ENCODE assay signal across 10 cellular contexts in the genomic region with DNA sequence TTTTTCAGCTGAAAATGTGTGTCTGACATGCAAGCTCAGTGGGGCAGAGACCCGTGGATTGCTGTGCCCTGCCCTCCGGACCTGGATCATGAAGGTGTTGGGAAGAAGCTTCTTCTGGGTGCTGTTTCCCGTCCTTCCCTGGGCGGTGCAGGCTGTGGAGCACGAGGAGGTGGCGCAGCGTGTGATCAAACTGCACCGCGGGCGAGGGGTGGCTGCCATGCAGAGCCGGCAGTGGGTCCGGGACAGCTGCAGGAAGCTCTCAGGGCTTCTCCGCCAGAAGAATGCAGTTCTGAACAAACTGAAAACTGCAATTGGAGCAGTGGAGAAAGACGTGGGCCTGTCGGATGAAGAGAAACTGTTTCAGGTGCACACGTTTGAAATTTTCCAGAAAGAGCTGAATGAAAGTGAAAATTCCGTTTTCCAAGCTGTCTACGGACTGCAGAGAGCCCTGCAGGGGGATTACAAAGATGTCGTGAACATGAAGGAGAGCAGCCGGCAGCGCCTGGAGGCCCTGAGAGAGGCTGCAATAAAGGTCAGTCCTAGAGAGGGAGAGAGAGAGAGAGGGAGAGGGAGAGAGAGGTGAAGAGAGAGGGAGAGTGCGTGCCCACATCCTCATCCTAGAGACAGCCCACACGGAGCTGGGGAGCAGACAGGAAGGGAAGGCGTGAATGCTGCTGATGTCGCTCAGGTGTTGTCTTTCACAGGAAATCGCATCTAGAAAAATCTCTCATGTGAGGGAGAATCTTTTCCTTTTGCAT. TPM values are rescaled to one million over a fixed set of nuclear protein-coding genes. Genes with fewer than 3 reads are reported as not detected.
DNase-seq lines count a peak whose midpoint lies in the region; ATAC-seq and TF ChIP-seq lines count a peak whose summit lies in the region.
"Had no signal": no experiment of that assay in that cellular context is flagged by ENCODE, and none has a peak within 500 bp of the region (broad histone marks: within the 10 kb centered on the region; RNA-seq: fewer than 3 reads in every experiment).

No MANE protein-coding gene starts in this region.

- TF ChIP-seq CTCF in hepatocyte (IDR thresholded peaks at IDR 0.05; ENCODE audit: poor library complexity) = no peak
- TF ChIP-seq CTCF in PC-3 (conservative IDR thresholded peaks at IDR 0.05; ENCODE audit: low read depth, low read length) = no peak

- H3K27ac ChIP-seq in hepatocyte (peak overlapping the region; percentile 86), PC-3 (ENCODE audit: low read length) (no peak overlapping the region)
- H3K27ac ChIP-seq: thyroid gland had no signal

- H3K9ac ChIP-seq in PC-3 (ENCODE audit: low read length) = no peak overlapping the region

- no peaks in the 10 kb centered on the region for H3K9me3 ChIP-seq in hepatocyte (ENCODE audit: low read depth)
- no peaks in the 10 kb centered on the region for H3K9me3 ChIP-seq in PC-3 (ENCODE audit: low read length)
- H3K9me3 ChIP-seq: thyroid gland had no signal

- H3K79me2 ChIP-seq in hepatocyte (peaks cover 66% of the 10 kb centered on the region), PC-3 (ENCODE audit: low read length) (peaks cover 52% of the 10 kb centered on the region)

- no peaks in the 10 kb centered on the region for H3K9me3 Mint-ChIP-seq in activated CD4-positive, alpha-beta T cell treated with anti-CD3 and anti-CD28 coated beads, Interleukin-2, amount 10 ng/mL, durations not matched to agents 7 days and 5 days
- no peaks in the 10 kb centered on the region for H3K9me3 Mint-ChIP-seq in activated naive CD8-positive, alpha-beta T cell treated with anti-CD3 and anti-CD28 coated beads for 36 hours

- peaks cover 35% of the 10 kb centered on the region for H3K36me3 Mint-ChIP-seq in activated CD4-positive, alpha-beta T cell treated with anti-CD3 and anti-CD28 coated beads, Interleukin-2, amount 10 ng/mL, durations not matched to agents 7 days and 5 days (ENCODE audit: low read depth)
- H3K36me3 Mint-ChIP-seq in activated naive CD8-positive, alpha-beta T cell treated with anti-CD3 and anti-CD28 coated beads for 36 hours = peaks cover 16% of the 10 kb centered on the region

- no peak overlapping the region for H2AFZ ChIP-seq in hepatocyte
- no peak overlapping the region for H2AFZ ChIP-seq in PC-3 (ENCODE audit: low read length)

- H3F3A ChIP-seq in PC-3 (ENCODE audit: low read length, unreplicated experiment) = peaks cover 9% of the 10 kb centered on the region

- peak overlapping the region; percentile 87 for H3K4me2 ChIP-seq in hepatocyte
- no peak overlapping the region for H3K4me2 ChIP-seq in PC-3 (ENCODE audit: low read length)

- H3K27ac Mint-ChIP-seq in activated CD4-positive, alpha-beta T cell treated with anti-CD3 and anti-CD28 coated beads, Interleukin-2, amount 10 ng/mL, durations not matched to agents 7 days and 5 days = peak overlapping the region; percentile 83
- peak overlapping the region; percentile 9 for H3K27ac Mint-ChIP-seq in activated naive CD8-positive, alpha-beta T cell treated with anti-CD3 and anti-CD28 coated beads for 36 hours

- BruUV-seq in PC-3 (replicated peaks; lab: Mats Ljungman, UMichigan) = no TSS peak

- ATAC-seq in PC-3 = no peak

- H3K9me2 ChIP-seq in hepatocyte (replicated peaks; ENCODE audit: insufficient read depth) = no peaks in the 10 kb centered on the region
- H3K9me2 ChIP-seq in PC-3 (replicated peaks; ENCODE audit: low read length) = no peaks in the 10 kb centered on the region

- peaks cover 44% of the 10 kb centered on the region for H3K4me1 ChIP-seq in hepatocyte (ENCODE audit: insufficient read depth)
- peaks cover 46% of the 10 kb centered on the region for H3K4me1 ChIP-seq in PC-3 (ENCODE audit: insufficient read depth, low read length)

- H3K27me3 ChIP-seq in hepatocyte (no peaks in the 10 kb centered on the region), PC-3 (ENCODE audit: low read length) (no peaks in the 10 kb centered on the region)
- H3K27me3 ChIP-seq: thyroid gland had no signal

- H3K4me3 Mint-ChIP-seq in activated CD4-positive, alpha-beta T cell treated with anti-CD3 and anti-CD28 coated beads, Interleukin-2, amount 10 ng/mL, durations not matched to agents 7 days and 5 days = no peak overlapping the region
- H3K4me3 Mint-ChIP-seq in activated naive CD8-positive, alpha-beta T cell treated with anti-CD3 and anti-CD28 coated beads for 36 hours = no peak overlapping the region

- WGBS in hepatocyte (ENCODE audit: low lambda C conversion rate, missing lambda C conversion rate) = 28% methylated on average over 26 of the region's 26 CpGs

- H3K4me1 Mint-ChIP-seq in activated CD4-positive, alpha-beta T cell treated with anti-CD3 and anti-CD28 coated beads, Interleukin-2, amount 10 ng/mL, durations not matched to agents 7 days and 5 days = peaks cover 41% of the 10 kb centered on the region
- H3K4me1 Mint-ChIP-seq in activated naive CD8-positive, alpha-beta T cell treated with anti-CD3 and anti-CD28 coated beads for 36 hours = peaks cover 29% of the 10 kb centered on the region

- POLR2A ChIA-PET in activated CD4-positive, alpha-beta T cell treated with anti-CD3 and anti-CD28 coated beads, Interleukin-2, amount 10 ng/mL, durations not matched to agents 7 days and 5 days (lab: Charles Lee) = no interaction called here
- POLR2A ChIA-PET in PC-3 (lab: Charles Lee; ENCODE audit: unreplicated experiment) = interaction anchor here (0.6 kb wide), 1 partner anchor 37 kb away, joined by 3 read pairs; no protein-coding TSS in a partner anchor

- no peaks in the 10 kb centered on the region for H3K36me3 ChIP-seq in hepatocyte (replicated peaks; ENCODE audit: insufficient read depth, low read depth)
- peaks cover 45% of the 10 kb centered on the region for H3K36me3 ChIP-seq in PC-3 (ENCODE audit: low read depth, low read length)

- H3K4me3 ChIP-seq in hepatocyte (no peak overlapping the region), skeletal muscle cell (ENCODE audit: low read depth, low read length) (peak overlapping the region; percentile 22), PC-3 (ENCODE audit: low read length) (no peak overlapping the region)
- H3K4me3 ChIP-seq: thyroid gland had no signal

- DNase-seq in activated CD4-positive, alpha-beta T cell treated with anti-CD3 and anti-CD28 coated beads, Interleukin-2, amount 10 ng/mL, durations not matched to agents 7 days and 5 days = no peak
- DNase-seq in activated CD4-positive, alpha-beta T cell treated with anti-CD3 and anti-CD28 coated beads for 1 hour = no peak
- DNase-seq in activated naive CD8-positive, alpha-beta T cell treated with anti-CD3 and anti-CD28 coated beads for 36 hours = no peak
- DNase-seq in hepatocyte (ENCODE audit: low spot score) (peak; percentile 48), skeletal muscle cell (ENCODE audit: low read depth) (no peak), GM19238 (ENCODE audit: insufficient read length, low spot score) (no peak), NCI-H2081 (lab: John Stamatoyannopoulos, UW) (no peak), PC-3 (no peak)
- DNase-seq: NCI-H748 treated with DMSO at 0.1 percent for 48 hours, thyroid gland had no signal

- CTCF ChIA-PET in activated CD4-positive, alpha-beta T cell treated with anti-CD3 and anti-CD28 coated beads, Interleukin-2, amount 10 ng/mL, durations not matched to agents 7 days and 5 days (lab: Charles Lee) = interaction anchor here (0.9 to 1.4 kb wide), 2 partner anchors 10 to 14 kb away, joined by 3 to 4 read pairs; no protein-coding TSS in a partner anchor
- CTCF ChIA-PET in PC-3 (lab: Charles Lee) = no interaction called here

- H4K20me1 ChIP-seq in hepatocyte (ENCODE audit: insufficient read depth, poor library complexity, severe bottlenecking) (peaks cover 33% of the 10 kb centered on the region), PC-3 (ENCODE audit: low read length) (no peaks in the 10 kb centered on the region)

- H3K27me3 Mint-ChIP-seq in activated CD4-positive, alpha-beta T cell treated with anti-CD3 and anti-CD28 coated beads, Interleukin-2, amount 10 ng/mL, durations not matched to agents 7 days and 5 days = no peaks in the 10 kb centered on the region
- H3K27me3 Mint-ChIP-seq in activated naive CD8-positive, alpha-beta T cell treated with anti-CD3 and anti-CD28 coated beads for 36 hours = no peaks in the 10 kb centered on the region

- intact Hi-C loops in PC-3 (cut with micrococcal nuclease) = no loop called here

RNA-seq across cellular contexts. Expression of a gene that starts 5.2 kb away (rescaled TPM):
- total RNA-seq in activated CD4-positive, alpha-beta T cell treated with anti-CD3 and anti-CD28 coated beads, Interleukin-2, amount 10 ng/mL, durations not matched to agents 7 days and 5 days = 10 to 100 TPM; 13.9 to 20.3 TPM
- 10 to 100 TPM; 11.0 to 13.9 TPM for total RNA-seq in activated naive CD8-positive, alpha-beta T cell treated with anti-CD3 and anti-CD28 coated beads for 36 hours
- 10.2 and 10.4 TPM in 2 replicates for total RNA-seq in hepatocyte
- 4.1 and 8.4 TPM in 2 replicates for polyA plus RNA-seq in hepatocyte
- total RNA-seq in PC-3 (2014; rRNA removed) = 11.6 and 15.0 TPM in 2 replicates

RNA-seq across cellular contexts. Expression of a gene that starts 42.4 kb away (rescaled TPM):
- 1 to 10 TPM in 1 of 2 experiments, under 1 TPM in 1; 1.00 to 1.4 TPM for total RNA-seq in activated CD4-positive, alpha-beta T cell treated with anti-CD3 and anti-CD28 coated beads, Interleukin-2, amount 10 ng/mL, durations not matched to agents 7 days and 5 days
- total RNA-seq in activated naive CD8-positive, alpha-beta T cell treated with anti-CD3 and anti-CD28 coated beads for 36 hours = under 1 TPM; 0.44 to 0.56 TPM
- total RNA-seq in hepatocyte (1.1 and 1.2 TPM in 2 replicates), PC-3 (2014; rRNA removed) (9.7 and 10.3 TPM in 2 replicates)
- polyA plus RNA-seq in hepatocyte = 0.58 and 1.0 TPM in 2 replicates
